In the genomic region with DNA sequence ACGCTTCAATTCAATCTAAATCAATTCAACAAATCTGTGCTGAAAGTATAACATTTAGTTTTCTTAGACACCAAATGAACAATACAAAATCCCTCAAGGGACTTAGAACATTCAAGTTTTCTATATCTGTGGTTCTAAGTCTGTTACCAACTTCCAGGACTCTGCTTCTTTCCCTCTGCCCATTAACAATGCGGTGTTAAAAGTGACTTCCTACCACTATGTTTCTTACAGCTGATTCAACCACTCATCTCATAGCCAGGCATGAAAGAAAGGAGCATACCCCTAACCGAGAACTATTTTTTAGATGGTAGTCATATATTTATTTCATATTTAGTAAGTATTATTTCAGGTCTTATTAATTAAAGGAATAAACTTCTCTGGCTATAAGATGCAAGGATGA, we compare ENCODE assay signal across 15 cellular contexts. TPM values are rescaled to one million over a fixed set of nuclear protein-coding genes. Genes with fewer than 3 reads are reported as not detected.
A peak's percentile ranks its signal among the peaks of the same experiment; 100 is the strongest.
DNase-seq lines count a peak whose midpoint lies in the region; ATAC-seq lines count a peak whose summit lies in the region.
"Had no signal": no experiment of that assay in that cellular context is flagged by ENCODE, and none has a peak within 500 bp of the region (broad histone marks: within the 10 kb centered on the region; RNA-seq: fewer than 3 reads in every experiment).

No MANE protein-coding gene starts in this region.

- POLR2A ChIA-PET in activated CD4-positive, alpha-beta T cell treated with anti-CD3 and anti-CD28 coated beads for 36 hours (lab: Charles Lee): no interaction called here

- no peak overlapping the region for H3K27ac Mint-ChIP-seq in activated CD4-positive, alpha-beta T cell treated with anti-CD3 and anti-CD28 coated beads for 36 hours
- no peak overlapping the region for H3K27ac Mint-ChIP-seq in stimulated activated naive CD8-positive, alpha-beta T cell treated with anti-CD3 and anti-CD28 coated beads, Interleukin-15, amount 100 ng/mL, for 72 hours
- no peak overlapping the region for H3K27ac Mint-ChIP-seq in stimulated activated effector memory CD8-positive, alpha-beta T cell treated with anti-CD3 and anti-CD28 coated beads, Interleukin-12 subunit alpha, Interleukin-12 subunit beta, amount 100 ng/mL, for 72 hours
- H3K27ac Mint-ChIP-seq: B cell; CD4-positive, CD25-positive, alpha-beta regulatory T cell; CD8-positive, alpha-beta T cell had no signal

- DNase-seq in activated CD4-positive, alpha-beta T cell treated with anti-CD3 and anti-CD28 coated beads for 36 hours: no peak
- DNase-seq in activated CD4-positive, alpha-beta T cell treated with anti-CD3 and anti-CD28 coated beads, Interleukin-2, amount 50 U/mL, for 4 hours: no peak
- DNase-seq in stimulated activated naive CD8-positive, alpha-beta T cell treated with anti-CD3 and anti-CD28 coated beads, Interleukin-15, amount 100 ng/mL, for 72 hours: no peak
- no peak for DNase-seq in stimulated activated naive CD8-positive, alpha-beta T cell treated with anti-CD3 and anti-CD28 coated beads, Interleukin-15, Interleukin-2, amounts not matched to agents 100 U/mL and 50 U/mL, for 24 hours
- DNase-seq in stimulated activated effector memory CD8-positive, alpha-beta T cell treated with anti-CD3 and anti-CD28 coated beads, Interleukin-12 subunit alpha, Interleukin-12 subunit beta, amount 100 ng/mL, for 72 hours (ENCODE audit: low spot score in 2 of 2): no peak
- no peak for DNase-seq in RPMI8226
- DNase-seq: Caco-2; CD4-positive, CD25-positive, alpha-beta regulatory T cell; CD8-positive, alpha-beta T cell; DMS153; DND-41; GM23248; H7; HCEC 1CT had no signal

- ATAC-seq in activated CD4-positive, alpha-beta T cell treated with anti-CD3 and anti-CD28 coated beads for 36 hours: peak; percentile 33
- ATAC-seq in stimulated activated naive CD8-positive, alpha-beta T cell treated with anti-CD3 and anti-CD28 coated beads, Interleukin-15, amount 100 ng/mL, for 72 hours: peak; percentile 65
- no peak for ATAC-seq in stimulated activated naive CD8-positive, alpha-beta T cell treated with anti-CD3 and anti-CD28 coated beads, Interleukin-15, Interleukin-2, amounts not matched to agents 100 U/mL and 50 U/mL, for 24 hours
- peak; percentile 58 for ATAC-seq in stimulated activated effector memory CD8-positive, alpha-beta T cell treated with anti-CD3 and anti-CD28 coated beads, Interleukin-12 subunit alpha, Interleukin-12 subunit beta, amount 100 ng/mL, for 72 hours
- ATAC-seq: CD8-positive, alpha-beta T cell had no signal

- no peak overlapping the region for H3K4me3 Mint-ChIP-seq in activated CD4-positive, alpha-beta T cell treated with anti-CD3 and anti-CD28 coated beads for 36 hours
- no peak overlapping the region for H3K4me3 Mint-ChIP-seq in stimulated activated naive CD8-positive, alpha-beta T cell treated with anti-CD3 and anti-CD28 coated beads, Interleukin-15, amount 100 ng/mL, for 72 hours
- no peak overlapping the region for H3K4me3 Mint-ChIP-seq in stimulated activated effector memory CD8-positive, alpha-beta T cell treated with anti-CD3 and anti-CD28 coated beads, Interleukin-12 subunit alpha, Interleukin-12 subunit beta, amount 100 ng/mL, for 72 hours
- H3K4me3 Mint-ChIP-seq: B cell; CD4-positive, CD25-positive, alpha-beta regulatory T cell; CD8-positive, alpha-beta T cell had no signal

- intact Hi-C loops in activated CD4-positive, alpha-beta T cell treated with anti-CD3 and anti-CD28 coated beads for 36 hours (cut with DNase I, micrococcal nuclease): no loop called here

- peaks cover 6% of the 10 kb centered on the region for H3K4me1 Mint-ChIP-seq in activated CD4-positive, alpha-beta T cell treated with anti-CD3 and anti-CD28 coated beads for 36 hours
- H3K4me1 Mint-ChIP-seq in stimulated activated naive CD8-positive, alpha-beta T cell treated with anti-CD3 and anti-CD28 coated beads, Interleukin-15, amount 100 ng/mL, for 72 hours: peaks cover 4% of the 10 kb centered on the region
- H3K4me1 Mint-ChIP-seq in stimulated activated effector memory CD8-positive, alpha-beta T cell treated with anti-CD3 and anti-CD28 coated beads, Interleukin-12 subunit alpha, Interleukin-12 subunit beta, amount 100 ng/mL, for 72 hours: no peaks in the 10 kb centered on the region

- peaks cover 20% of the 10 kb centered on the region for H3K9me3 Mint-ChIP-seq in activated CD4-positive, alpha-beta T cell treated with anti-CD3 and anti-CD28 coated beads for 36 hours (ENCODE audit: low read depth)
- peaks cover 24 to 26% of the 10 kb centered on the region in 2 donors for H3K9me3 Mint-ChIP-seq in stimulated activated naive CD8-positive, alpha-beta T cell treated with anti-CD3 and anti-CD28 coated beads, Interleukin-15, amount 100 ng/mL, for 72 hours
- H3K9me3 Mint-ChIP-seq in stimulated activated effector memory CD8-positive, alpha-beta T cell treated with anti-CD3 and anti-CD28 coated beads, Interleukin-12 subunit alpha, Interleukin-12 subunit beta, amount 100 ng/mL, for 72 hours: peaks cover 15% of the 10 kb centered on the region

- peaks cover 73% of the 10 kb centered on the region for H3K36me3 Mint-ChIP-seq in activated CD4-positive, alpha-beta T cell treated with anti-CD3 and anti-CD28 coated beads for 36 hours (ENCODE audit: low read depth)
- peaks cover 80% of the 10 kb centered on the region for H3K36me3 Mint-ChIP-seq in stimulated activated effector memory CD8-positive, alpha-beta T cell treated with anti-CD3 and anti-CD28 coated beads, Interleukin-12 subunit alpha, Interleukin-12 subunit beta, amount 100 ng/mL, for 72 hours

- CTCF ChIA-PET in activated CD4-positive, alpha-beta T cell treated with anti-CD3 and anti-CD28 coated beads for 36 hours (lab: Charles Lee): no interaction called here

- no peaks in the 10 kb centered on the region for H3K27me3 Mint-ChIP-seq in activated CD4-positive, alpha-beta T cell treated with anti-CD3 and anti-CD28 coated beads for 36 hours
- no peaks in the 10 kb centered on the region for H3K27me3 Mint-ChIP-seq in stimulated activated naive CD8-positive, alpha-beta T cell treated with anti-CD3 and anti-CD28 coated beads, Interleukin-15, amount 100 ng/mL, for 72 hours
- H3K27me3 Mint-ChIP-seq: B cell; CD4-positive, CD25-positive, alpha-beta regulatory T cell had no signal

RNA-seq across cellular contexts. Expression of a gene that starts 38.9 kb away (rescaled TPM):
- total RNA-seq in activated CD4-positive, alpha-beta T cell treated with anti-CD3 and anti-CD28 coated beads for 36 hours: 10 to 100 TPM; 74.6 to 76.3 TPM
